In genomic region chrX:43589735-43590515, GRCh38 we compare ENCODE assay signal across 11 cellular contexts.
A peak's percentile ranks its signal among the peaks of the same experiment; 100 is the strongest.
DNase-seq lines count a peak whose midpoint lies in the region; ATAC-seq and TF ChIP-seq lines count a peak whose summit lies in the region.
"Had no signal": no experiment of that assay in that cellular context is flagged by ENCODE, and none has a peak within 500 bp of the region (broad histone marks: within the 10 kb centered on the region; RNA-seq: fewer than 3 reads in every experiment).

No MANE protein-coding gene starts in this region.

- no peak overlapping the region for H2BK20ac ChIP-seq in H9 (ENCODE audit: low read depth, low read length, poor library complexity, severe bottlenecking)

- H3K14ac ChIP-seq in H9 (ENCODE audit: insufficient read depth, low read length) = no peak overlapping the region

- CTCF ChIA-PET in activated CD8-positive, alpha-beta T cell treated with anti-CD3 and anti-CD28 coated beads for 36 hours (lab: Charles Lee) = no interaction called here

- no peak overlapping the region for H4K91ac ChIP-seq in H9 (ENCODE audit: insufficient read length, low read depth, low read length)

- POLR2A ChIA-PET in activated CD8-positive, alpha-beta T cell treated with anti-CD3 and anti-CD28 coated beads for 36 hours (lab: Charles Lee) = no interaction called here

- intact Hi-C loops in lower lobe of right lung (cut with DNase I) (no loop called here), tibial artery (cut with DNase I; ENCODE audit: low total_unique reads) (loop anchor here (10.0 kb wide), 1 partner anchor 65 kb away; the partner anchor contains the start of gene MAOA), lower leg skin (cut with DNase I; ENCODE audit: low total_unique reads) (loop anchor here (10.0 kb wide), 1 partner anchor 65 kb away; the partner anchor contains the start of gene MAOA)
- intact Hi-C loops in activated CD8-positive, alpha-beta T cell treated with anti-CD3 and anti-CD28 coated beads for 36 hours (cut with micrococcal nuclease) = no loop called here

- no peak overlapping the region for H2AK5ac ChIP-seq in H9 (ENCODE audit: insufficient read length, low read length)

- ATAC-seq in RWPE2 (ENCODE audit: low read depth) = peak; percentile 68
- ATAC-seq in lower lobe of right lung = peak; percentile 69 to 87
- no peak for ATAC-seq in activated CD8-positive, alpha-beta T cell treated with anti-CD3 and anti-CD28 coated beads for 36 hours
- ATAC-seq: activated naive CD4-positive, alpha-beta T cell treated with anti-CD3 and anti-CD28 coated beads, Interleukin-2, amount 50 U/mL, for 72 hours; CD8-positive, alpha-beta T cell had no signal

- H2BK5ac ChIP-seq in H9 (ENCODE audit: insufficient read length, low read length) = no peak overlapping the region

- H3K9ac ChIP-seq in H9 (ENCODE audit: extremely low read depth, insufficient read length, low read length) = no peak overlapping the region

- no peak overlapping the region for H3T11ph ChIP-seq in H9 (ENCODE audit: low read length)

- no peak overlapping the region for H3K27ac Mint-ChIP-seq in H9
- H3K27ac Mint-ChIP-seq in activated CD8-positive, alpha-beta T cell treated with anti-CD3 and anti-CD28 coated beads for 36 hours = no peak overlapping the region
- H3K27ac Mint-ChIP-seq: activated naive CD4-positive, alpha-beta T cell treated with anti-CD3 and anti-CD28 coated beads, Interleukin-2, amount 50 U/mL, for 72 hours; CD8-positive, alpha-beta T cell had no signal

- no peak overlapping the region for H2BK12ac ChIP-seq in H9 (ENCODE audit: insufficient read length, low read depth, low read length)

- H2AFZ ChIP-seq in H9 (ENCODE audit: low read length) = no peak overlapping the region

- DNase-seq in RWPE2 (ENCODE audit: low spot score) (no peak), lower lobe of right lung (no peak), tibial artery (no peak), GM19240 (ENCODE audit: insufficient read length, low spot score) (no peak), H9 (no peak), lower leg skin (ENCODE audit: low spot score in 2 of 2) (no peak)
- no peak for DNase-seq in activated CD8-positive, alpha-beta T cell treated with anti-CD3 and anti-CD28 coated beads for 36 hours
- DNase-seq: CD8-positive, alpha-beta T cell had no signal

- no peak overlapping the region for H3K4ac ChIP-seq in H9 (ENCODE audit: low read depth, low read length)

- H3K4me3 ChIP-seq in RWPE2 (ENCODE audit: severe bottlenecking) (no peak overlapping the region), esophagus (ENCODE audit: low read depth in 1 of 2, low read length in 2 of 2) (no peak overlapping the region), lower lobe of right lung (no peak overlapping the region), tibial artery (peak overlapping the region in 1 of 2 donors; percentile 25), lower leg skin (ENCODE audit: low read depth, poor library complexity, severe bottlenecking) (no peak overlapping the region)

- no peaks in the 10 kb centered on the region for H3K79me2 ChIP-seq in H9 (ENCODE audit: insufficient read depth, low read length)

- H2BK15ac ChIP-seq in H9 (ENCODE audit: low read depth, low read length) = no peak overlapping the region

- TF ChIP-seq POLR2A in lower leg skin (IDR thresholded peaks at IDR 0.05) = no peak

- no peaks in the 10 kb centered on the region for H3K27me3 ChIP-seq in RWPE2 (ENCODE audit: insufficient read depth, poor library complexity, severe bottlenecking)
- H3K27me3 ChIP-seq in esophagus (ENCODE audit: control insufficient read depth in 1 of 2, insufficient read depth in 2 of 2, low read length in 2 of 2) = no peaks in the 10 kb centered on the region
- H3K27me3 ChIP-seq in lower lobe of right lung (ENCODE audit: low read depth) = no peaks in the 10 kb centered on the region
- H3K27me3 ChIP-seq in tibial artery = no peaks in the 10 kb centered on the region
- no peaks in the 10 kb centered on the region for H3K27me3 ChIP-seq in H9 (ENCODE audit: insufficient read depth, low read length)

- no peak overlapping the region for H3K18ac ChIP-seq in H9 (ENCODE audit: insufficient read length, low read depth, low read length)

- peaks cover 22 to 49% of the 10 kb centered on the region in 2 experiments for H3K9me3 Mint-ChIP-seq in H9
- H3K9me3 Mint-ChIP-seq in activated CD8-positive, alpha-beta T cell treated with anti-CD3 and anti-CD28 coated beads for 36 hours = no peaks in the 10 kb centered on the region
- H3K9me3 Mint-ChIP-seq: activated naive CD4-positive, alpha-beta T cell treated with anti-CD3 and anti-CD28 coated beads, Interleukin-2, amount 50 U/mL, for 72 hours; CD8-positive, alpha-beta T cell had no signal

- H3K27ac ChIP-seq in RWPE2 (ENCODE audit: poor library complexity, severe bottlenecking) = peak overlapping the region; percentile 79
- peak overlapping the region; percentile 31 to 82 for H3K27ac ChIP-seq in esophagus (ENCODE audit: low read depth in 2 of 2, low read length in 1 of 2)
- H3K27ac ChIP-seq in lower lobe of right lung = peak overlapping the region; percentile 58
- peak overlapping the region; percentile 75 to 83 for H3K27ac ChIP-seq in tibial artery
- no peak overlapping the region for H3K27ac ChIP-seq in H9 (ENCODE audit: insufficient read length, low read depth, low read length)

- 0 out of 2 replicates have a peak, but pooled peaks cover 1% of the 10 kb centered on the region for H3K27me3 Mint-ChIP-seq in H9 (ENCODE audit: low read depth)
- H3K27me3 Mint-ChIP-seq in activated CD8-positive, alpha-beta T cell treated with anti-CD3 and anti-CD28 coated beads for 36 hours = peaks cover 4% of the 10 kb centered on the region

- no peaks in the 10 kb centered on the region for H3K4me1 Mint-ChIP-seq in H9
- no peaks in the 10 kb centered on the region for H3K4me1 Mint-ChIP-seq in activated CD8-positive, alpha-beta T cell treated with anti-CD3 and anti-CD28 coated beads for 36 hours (ENCODE audit: low read depth)

- H3K4me3 Mint-ChIP-seq in H9 = no peak overlapping the region
- H3K4me3 Mint-ChIP-seq in activated CD8-positive, alpha-beta T cell treated with anti-CD3 and anti-CD28 coated beads for 36 hours = no peak overlapping the region
- H3K4me3 Mint-ChIP-seq: CD8-positive, alpha-beta T cell; nephron had no signal

- H3K4me2 ChIP-seq in H9 (ENCODE audit: insufficient read depth, insufficient read length, low read length) = no peak overlapping the region

- WGBS in esophagus, 2 donors = 12 to 26% methylated on average over 5 of the region's 5 CpGs
- WGBS in H9 (ENCODE audit: extremely low coverage, insufficient read length, low lambda C conversion rate) = no CpG with 5 or more reads among the region's 5 CpGs
- WGBS in lower leg skin, 2 donors = 15 to 38% methylated on average over 5 of the region's 5 CpGs

- H4K5ac ChIP-seq in H9 (ENCODE audit: insufficient read length, low read depth, low read length) = no peak overlapping the region

- H2BK120ac ChIP-seq in H9 (ENCODE audit: low read depth, low read length, poor library complexity, severe bottlenecking) = no peak overlapping the region

- no peak overlapping the region for H3K56ac ChIP-seq in H9 (ENCODE audit: insufficient read length, low read depth, low read length)

- no peaks in the 10 kb centered on the region for H3K9me3 ChIP-seq in RWPE2 (ENCODE audit: severe bottlenecking)
- H3K9me3 ChIP-seq in esophagus (ENCODE audit: control insufficient read depth in 2 of 2, insufficient read depth in 1 of 2, low read depth in 1 of 2, low read length in 1 of 2) = no peaks in the 10 kb centered on the region
- no peaks in the 10 kb centered on the region for H3K9me3 ChIP-seq in lower lobe of right lung
- no peaks in the 10 kb centered on the region for H3K9me3 ChIP-seq in tibial artery
- no peaks in the 10 kb centered on the region for H3K9me3 ChIP-seq in H9 (ENCODE audit: control insufficient read depth, low read depth, low read length)

- no peaks in the 10 kb centered on the region for H3K23me2 ChIP-seq in H9 (ENCODE audit: insufficient read length, low read depth, low read length, poor library complexity, severe bottlenecking)

- H3K4me1 ChIP-seq in RWPE2 (ENCODE audit: insufficient read depth, poor library complexity, severe bottlenecking) (peaks cover 13% of the 10 kb centered on the region), esophagus (ENCODE audit: control insufficient read depth in 2 of 2, insufficient read depth in 2 of 2, low read length in 1 of 2) (no peaks in the 10 kb centered on the region), lower lobe of right lung (peaks cover 7% of the 10 kb centered on the region), tibial artery (peaks cover 0 to 17% (median 4%) of the 10 kb centered on the region in 4 donors), H9 (ENCODE audit: insufficient read depth, low read length) (no peaks in the 10 kb centered on the region)

- H4K8ac ChIP-seq in H9 (replicated peaks; ENCODE audit: insufficient read length, low read depth, low read length) = no peak overlapping the region

- no peak overlapping the region for H3K23ac ChIP-seq in H9 (ENCODE audit: insufficient read length, low read depth, low read length)

- peaks cover 0 to 9% (median 0%) of the 10 kb centered on the region in 3 experiments; a peak in 3 of 7 replicates for H3K36me3 Mint-ChIP-seq in H9 (ENCODE audit: insufficient read depth in 1 of 3, low read depth in 3 of 3)
- H3K36me3 Mint-ChIP-seq in activated CD8-positive, alpha-beta T cell treated with anti-CD3 and anti-CD28 coated beads for 36 hours (ENCODE audit: low read depth) = no peaks in the 10 kb centered on the region
- H3K36me3 Mint-ChIP-seq: activated naive CD4-positive, alpha-beta T cell treated with anti-CD3 and anti-CD28 coated beads, Interleukin-2, amount 50 U/mL, for 72 hours; CD8-positive, alpha-beta T cell had no signal

- no peaks in the 10 kb centered on the region for H3K79me1 ChIP-seq in H9 (ENCODE audit: insufficient read depth, low read depth, low read length, poor library complexity, severe bottlenecking)

- no peaks in the 10 kb centered on the region for H3K36me3 ChIP-seq in RWPE2 (ENCODE audit: low read depth)
- H3K36me3 ChIP-seq in esophagus (ENCODE audit: control insufficient read depth in 2 of 2, insufficient read depth in 2 of 2, low read length in 1 of 2) = no peaks in the 10 kb centered on the region
- H3K36me3 ChIP-seq in lower lobe of right lung = no peaks in the 10 kb centered on the region
- H3K36me3 ChIP-seq in tibial artery = no peaks in the 10 kb centered on the region

- no peak for TF ChIP-seq CTCF in RWPE2 (IDR thresholded peaks at IDR 0.05; ENCODE audit: poor library complexity, severe bottlenecking)
- TF ChIP-seq CTCF in lower lobe of right lung (IDR thresholded peaks at IDR 0.05) = no peak
- no peak for TF ChIP-seq CTCF in tibial artery (IDR thresholded peaks at IDR 0.05)
- TF ChIP-seq CTCF in H9 (conservative IDR thresholded peaks at IDR 0.05) = no peak
- TF ChIP-seq CTCF in activated CD8-positive, alpha-beta T cell treated with anti-CD3 and anti-CD28 coated beads for 36 hours (IDR thresholded peaks at IDR 0.05) = no peak
- no peak for TF ChIP-seq CTCF in lower leg skin (IDR thresholded peaks at IDR 0.05)

- no peaks in the 10 kb centered on the region for H4K20me1 ChIP-seq in H9 (ENCODE audit: control insufficient read depth, insufficient read depth, insufficient read length)

Comparison
In these comparisons a context has a peak if more than half of its experiments do, and no peak if none do; other contexts are left out.
1. intact Hi-C loops: an anchor here in tibial artery (10.0 kb wide) and lower leg skin (10.0 kb wide); none called in lower lobe of right lung and activated CD8-positive, alpha-beta T cell treated with anti-CD3 and anti-CD28 coated beads for 36 hours.